In genomic region chr17:59752446-59752845, GRCh38 we compare ENCODE assay signal across 14 cellular contexts. TPM values are rescaled to one million over a fixed set of nuclear protein-coding genes. Genes with fewer than 3 reads are reported as not detected.
A peak's percentile ranks its signal among the peaks of the same experiment; 100 is the strongest.
DNase-seq lines count a peak whose midpoint lies in the region; ATAC-seq, FAIRE-seq and TF ChIP-seq lines count a peak whose summit lies in the region.
"Had no signal": no experiment of that assay in that cellular context is flagged by ENCODE, and none has a peak within 500 bp of the region (broad histone marks: within the 10 kb centered on the region; RNA-seq: fewer than 3 reads in every experiment).

No MANE protein-coding gene starts in this region.

- CTCF ChIA-PET in Caco-2 (lab: Charles Lee), result interaction anchor here (0.8 to 3.8 kb wide), 5 partner anchors 80 to 107 kb away, joined by 3 to 23 read pairs (median 21); no protein-coding TSS in a partner anchor

- intact Hi-C loops in Caco-2 (cut with micrococcal nuclease; ENCODE audit: unreplicated experiment), result loop anchor here (5.0 kb wide), 1 partner anchor 285 kb away; no protein-coding TSS in a partner anchor

- H3K4me1 Mint-ChIP-seq in stimulated activated naive CD8-positive, alpha-beta T cell treated with anti-CD3 and anti-CD28 coated beads, Interleukin-15, Interleukin-2, amounts not matched to agents 100 ng/mL and 50 ng/mL, for 24 hours (ENCODE audit: low read depth), result peaks cover 70% of the 10 kb centered on the region
- peaks cover 20% of the 10 kb centered on the region for H3K4me1 Mint-ChIP-seq in T-helper 17 cell
- peaks cover 7 to 9% of the 10 kb centered on the region in 2 donors for H3K4me1 Mint-ChIP-seq in effector memory CD8-positive, alpha-beta T cell (ENCODE audit: low read depth in 2 of 2)
- H3K4me1 Mint-ChIP-seq in Caco-2 (ENCODE audit: low read depth, unreplicated experiment), result peaks cover 36% of the 10 kb centered on the region

- H3K27ac Mint-ChIP-seq in stimulated activated naive CD8-positive, alpha-beta T cell treated with anti-CD3 and anti-CD28 coated beads, Interleukin-15, Interleukin-2, amounts not matched to agents 100 ng/mL and 50 ng/mL, for 24 hours, result peak overlapping the region; percentile 100
- H3K27ac Mint-ChIP-seq in T-helper 17 cell (peak overlapping the region; percentile 87), Caco-2 (ENCODE audit: unreplicated experiment) (no peak overlapping the region)
- H3K27ac Mint-ChIP-seq in effector memory CD8-positive, alpha-beta T cell, result peak overlapping the region; percentile 41 to 77

- ATAC-seq in stimulated activated naive CD8-positive, alpha-beta T cell treated with anti-CD3 and anti-CD28 coated beads, Interleukin-15, Interleukin-2, amounts not matched to agents 100 U/mL and 50 U/mL, for 24 hours, result no peak
- no peak for ATAC-seq in T-helper 17 cell
- no peak for ATAC-seq in effector memory CD8-positive, alpha-beta T cell (replicated peaks)
- no peak for ATAC-seq in GM21390 (IDR thresholded peaks at IDR 0.05; ENCODE audit: unreplicated experiment)

- peaks cover 43% of the 10 kb centered on the region for H3K4me1 ChIP-seq in Caco-2

- H3K36me3 ChIP-seq in Caco-2 (ENCODE audit: control insufficient read depth, insufficient read depth, low read length), result no peaks in the 10 kb centered on the region

- BruUV-seq in Caco-2 (replicated peaks; lab: Mats Ljungman, UMichigan), result no TSS peak

- TF ChIP-seq CTCF in D721Med (IDR thresholded peaks at IDR 0.05; ENCODE audit: insufficient read depth, missing control alignments), result no peak
- TF ChIP-seq CTCF in Caco-2 (IDR thresholded peaks at IDR 0.05; ENCODE audit: insufficient read depth in 1 of 2, low read depth in 1 of 2, low read length in 1 of 2, severe bottlenecking in 1 of 2, unreplicated experiment in 1 of 2), result no peak

- peaks cover 16% of the 10 kb centered on the region for H3K36me3 Mint-ChIP-seq in stimulated activated naive CD8-positive, alpha-beta T cell treated with anti-CD3 and anti-CD28 coated beads, Interleukin-15, Interleukin-2, amounts not matched to agents 100 ng/mL and 50 ng/mL, for 24 hours (ENCODE audit: low read depth)
- no peaks in the 10 kb centered on the region for H3K36me3 Mint-ChIP-seq in T-helper 17 cell (ENCODE audit: low read depth)
- peaks cover 11% of the 10 kb centered on the region for H3K36me3 Mint-ChIP-seq in effector memory CD8-positive, alpha-beta T cell (ENCODE audit: insufficient read depth)
- H3K36me3 Mint-ChIP-seq in Caco-2 (ENCODE audit: insufficient read depth, unreplicated experiment), result peaks cover 41% of the 10 kb centered on the region

- H3K9me3 ChIP-seq in T-helper 17 cell (ENCODE audit: control insufficient read depth, low read length, poor library complexity, severe bottlenecking) (no peaks in the 10 kb centered on the region), Caco-2 (no peaks in the 10 kb centered on the region)
- H3K9me3 ChIP-seq: stomach had no signal

- no peak for FAIRE-seq in D721Med (lab: Jason Lieb, UNC)

- H3K4me3 Mint-ChIP-seq in stimulated activated naive CD8-positive, alpha-beta T cell treated with anti-CD3 and anti-CD28 coated beads, Interleukin-15, Interleukin-2, amounts not matched to agents 100 ng/mL and 50 ng/mL, for 24 hours, result no peak overlapping the region
- H3K4me3 Mint-ChIP-seq in T-helper 17 cell (peak overlapping the region; percentile 81), Caco-2 (ENCODE audit: unreplicated experiment) (no peak overlapping the region)
- H3K4me3 Mint-ChIP-seq in effector memory CD8-positive, alpha-beta T cell, result no peak overlapping the region

- no peaks in the 10 kb centered on the region for H3K27me3 Mint-ChIP-seq in stimulated activated naive CD8-positive, alpha-beta T cell treated with anti-CD3 and anti-CD28 coated beads, Interleukin-15, Interleukin-2, amounts not matched to agents 100 ng/mL and 50 ng/mL, for 24 hours
- H3K27me3 Mint-ChIP-seq in T-helper 17 cell, result no peaks in the 10 kb centered on the region
- H3K27me3 Mint-ChIP-seq in effector memory CD8-positive, alpha-beta T cell, result no peaks in the 10 kb centered on the region
- H3K27me3 Mint-ChIP-seq in Caco-2 (ENCODE audit: insufficient read depth, unreplicated experiment), result no peaks in the 10 kb centered on the region
- H3K27me3 Mint-ChIP-seq: IgD-negative memory B cell had no signal

- H3K27me3 ChIP-seq in Caco-2 (replicated peaks; ENCODE audit: control insufficient read depth, insufficient read depth, low read length), result no peaks in the 10 kb centered on the region
- H3K27me3 ChIP-seq: stomach had no signal

- no peaks in the 10 kb centered on the region for H3K9me3 Mint-ChIP-seq in stimulated activated naive CD8-positive, alpha-beta T cell treated with anti-CD3 and anti-CD28 coated beads, Interleukin-15, Interleukin-2, amounts not matched to agents 100 ng/mL and 50 ng/mL, for 24 hours
- no peaks in the 10 kb centered on the region for H3K9me3 Mint-ChIP-seq in effector memory CD8-positive, alpha-beta T cell
- H3K9me3 Mint-ChIP-seq in Caco-2 (ENCODE audit: unreplicated experiment), result no peaks in the 10 kb centered on the region
- H3K9me3 Mint-ChIP-seq: IgD-negative memory B cell had no signal

- POLR2A ChIA-PET in Caco-2 (lab: Charles Lee), result interaction anchor here (0.6 kb wide), 2 partner anchors 106 to 236 kb away, joined by 3 to 7 read pairs; no protein-coding TSS in a partner anchor

- DNase-seq in stimulated activated naive CD8-positive, alpha-beta T cell treated with anti-CD3 and anti-CD28 coated beads, Interleukin-15, Interleukin-2, amounts not matched to agents 100 U/mL and 50 U/mL, for 24 hours, result no peak
- no peak for DNase-seq in T-helper 17 cell
- no peak for DNase-seq in effector memory CD8-positive, alpha-beta T cell
- no peak for DNase-seq in effector CD8-positive, alpha-beta T cell (lab: John Stamatoyannopoulos, UW)
- DNase-seq in D721Med (ENCODE audit: insufficient read length, low spot score), result no peak
- DNase-seq in Caco-2, result no peak
- DNase-seq: activated gamma-delta T cell, NCI-H1436, NCI-H69, posterior cingulate gyrus, stomach had no signal

- H3K4me3 ChIP-seq in Caco-2 (ENCODE audit: low read depth, low read length), result no peak overlapping the region
- H3K4me3 ChIP-seq: stomach had no signal

RNA-seq across cellular contexts. Expression of gene VMP1, which starts 45.0 kb away (rescaled TPM):
- total RNA-seq in T-helper 17 cell (100 to 1,000 TPM; 132 to 159 TPM), Caco-2 (2022) (277 and 297 TPM in 2 replicates)

RNA-seq across cellular contexts. Expression of gene PTRH2, which starts 45.2 kb away (rescaled TPM):
- total RNA-seq in T-helper 17 cell (1 to 10 TPM; 6.9 to 9.0 TPM), Caco-2 (2022) (36.1 and 36.6 TPM in 2 replicates)
